In genomic region chr1:28392027-28392652, GRCh38 we compare ENCODE assay signal across 1 cellular context.
TF ChIP-seq lines count a peak whose summit lies in the region.

No MANE protein-coding gene starts in this region.

TF ChIP-seq in K562, 482 proteins besides CTCF, POLR2A, EP300 and RAD21 (continued from another document and continues in another):
- no peak for TF ChIP-seq RREB1 (CRISPR knock-in tag; IDR thresholded peaks at IDR 0.05)
- 0 out of 2 replicates have a peak, but pooled peaks have one; percentile 49 for TF ChIP-seq HDGF (IDR thresholded peaks at IDR 0.05)
- no peak for TF ChIP-seq ZNF408 (CRISPR knock-in tag; IDR thresholded peaks at IDR 0.05; ENCODE audit: low read depth)
- TF ChIP-seq MED1 (CRISPR knock-in tag; IDR thresholded peaks at IDR 0.05; ENCODE audit: borderline replicate concordance) = no peak
- TF ChIP-seq ZNF282 (CRISPR knock-in tag; IDR thresholded peaks at IDR 0.05) = no peak
- TF ChIP-seq MNT (conservative IDR thresholded peaks at IDR 0.05) = peak; percentile 49 to 58; a peak in 3 of 4 replicates
- TF ChIP-seq DEAF1 (CRISPR knock-in tag; IDR thresholded peaks at IDR 0.05) = no peak
- TF ChIP-seq JUND (IDR thresholded peaks at IDR 0.05; ENCODE audit: borderline replicate concordance, low read depth, low read length) = peak; percentile 88
- TF ChIP-seq JUND (tag; IDR thresholded peaks at IDR 0.05; ENCODE audit: borderline replicate concordance, low read depth, low read length) = peak; percentile 77; the same call in 1 of the 3 replicates
- TF ChIP-seq LEF1 (IDR thresholded peaks at IDR 0.05) = peak; percentile 48; the same call in 1 of the 2 replicates
- no peak for TF ChIP-seq GTF2A2 (tag; IDR thresholded peaks at IDR 0.05)
- no peak for TF ChIP-seq CREB3 (tag; conservative IDR thresholded peaks at IDR 0.05; ENCODE audit: low read depth)
- TF ChIP-seq CBFA2T3 (IDR thresholded peaks at IDR 0.05) = peak; percentile 24; the same call in 1 of the 2 replicates
- 0 out of 4 replicates have a peak, but pooled peaks of 1 of the 2 experiments have one; percentile 31 for TF ChIP-seq KDM1A (IDR thresholded peaks at IDR 0.05)
- no peak for TF ChIP-seq ESRRB (CRISPR knock-in tag; IDR thresholded peaks at IDR 0.05; ENCODE audit: borderline replicate concordance)
- TF ChIP-seq PHTF2 (CRISPR knock-in tag; IDR thresholded peaks at IDR 0.05) = no peak
- no peak for TF ChIP-seq BMI1 (IDR thresholded peaks at IDR 0.05; ENCODE audit: low read length)
- TF ChIP-seq NFRKB (IDR thresholded peaks at IDR 0.05; ENCODE audit: low read depth) = peak; percentile 74; the same call in 1 of the 2 replicates
- peak; percentile 77; the same call in 1 of the 2 replicates for TF ChIP-seq JUN (IDR thresholded peaks at IDR 0.05; ENCODE audit: borderline replicate concordance, low read depth, low read length)
- no peak for TF ChIP-seq JUN (CRISPR knock-in tag; IDR thresholded peaks at IDR 0.05; ENCODE audit: borderline replicate concordance)
- peak; percentile 56; the same call in 1 of the 2 replicates for TF ChIP-seq SP1 (CRISPR knock-in tag; IDR thresholded peaks at IDR 0.05)
- no peak for TF ChIP-seq CUX1 (CRISPR knock-in tag; IDR thresholded peaks at IDR 0.05)
- peak; percentile 88 for TF ChIP-seq FOSL1 (tag; conservative IDR thresholded peaks at IDR 0.05)
- 0 out of 2 replicates have a peak, but pooled peaks have one; percentile 40 for TF ChIP-seq CTBP1 (IDR thresholded peaks at IDR 0.05; ENCODE audit: borderline replicate concordance)
- TF ChIP-seq NR0B1 (IDR thresholded peaks at IDR 0.05; ENCODE audit: partially characterized antibody) = no peak
- TF ChIP-seq NEUROD1 (IDR thresholded peaks at IDR 0.05; ENCODE audit: borderline replicate concordance, low read depth, low read length, partially characterized antibody) = peak; percentile 21
- TF ChIP-seq CSDE1 (IDR thresholded peaks at IDR 0.05) = 0 out of 4 replicates have a peak, but pooled peaks of 1 of the 2 experiments have one; percentile 11
- no peak for TF ChIP-seq ZC3H4 (CRISPR knock-in tag; IDR thresholded peaks at IDR 0.05; ENCODE audit: borderline replicate concordance)
- peak; percentile 27; the same call in 1 of the 2 replicates for TF ChIP-seq RNF2 (IDR thresholded peaks at IDR 0.05)
- no peak for TF ChIP-seq NKRF (IDR thresholded peaks at IDR 0.05; ENCODE audit: borderline replicate concordance)
- no peak for TF ChIP-seq EWSR1 (IDR thresholded peaks at IDR 0.05; ENCODE audit: borderline replicate concordance, low read depth, partially characterized antibody)
- no peak for TF ChIP-seq STAT5A (IDR thresholded peaks at IDR 0.05; ENCODE audit: borderline replicate concordance, low read length)
- no peak for TF ChIP-seq PML (IDR thresholded peaks at IDR 0.05; ENCODE audit: low read length)
- peak; percentile 56; the same call in 1 of the 2 replicates for TF ChIP-seq SMARCC2 (IDR thresholded peaks at IDR 0.05; ENCODE audit: low read depth)
- no peak for TF ChIP-seq BRCA1 (IDR thresholded peaks at IDR 0.05)
- TF ChIP-seq BRCA1 (CRISPR knock-in tag; IDR thresholded peaks at IDR 0.05) = no peak
- TF ChIP-seq ZNF395 (CRISPR knock-in tag; IDR thresholded peaks at IDR 0.05) = no peak
- TF ChIP-seq ZNF830 (CRISPR knock-in tag; IDR thresholded peaks at IDR 0.05) = no peak
- TF ChIP-seq ZNF589 (CRISPR knock-in tag; IDR thresholded peaks at IDR 0.05; ENCODE audit: low read depth) = peak; percentile 79; the same call in 1 of the 2 replicates
- no peak for TF ChIP-seq CHD2 (IDR thresholded peaks at IDR 0.05; ENCODE audit: low read depth, low read length)
- TF ChIP-seq KLF6 (CRISPR knock-in tag; IDR thresholded peaks at IDR 0.05; ENCODE audit: borderline replicate concordance) = no peak
- no peak for TF ChIP-seq ADNP (tag; IDR thresholded peaks at IDR 0.05)
- no peak for TF ChIP-seq SNIP1 (IDR thresholded peaks at IDR 0.05; ENCODE audit: low read depth)
- 0 out of 2 replicates have a peak, but pooled peaks have one; percentile 13 for TF ChIP-seq MECOM (CRISPR knock-in tag; IDR thresholded peaks at IDR 0.05)
- peak; percentile 64; the same call in 1 of the 2 replicates for TF ChIP-seq HDAC2 (IDR thresholded peaks at IDR 0.05)
- TF ChIP-seq RFX1 (IDR thresholded peaks at IDR 0.05) = no peak
